Comparison of ENCODE assay signal across 15 cellular contexts in genomic region chr14:95468416-95469133, GRCh38. TPM values are rescaled to one million over a fixed set of nuclear protein-coding genes. Genes with fewer than 3 reads are reported as not detected.
A peak's percentile ranks its signal among the peaks of the same experiment; 100 is the strongest.
DNase-seq lines count a peak whose midpoint lies in the region; ATAC-seq and TF ChIP-seq lines count a peak whose summit lies in the region.
"Had no signal": no experiment of that assay in that cellular context is flagged by ENCODE, and none has a peak within 500 bp of the region (broad histone marks: within the 10 kb centered on the region; RNA-seq: fewer than 3 reads in every experiment).

No MANE protein-coding gene starts in this region.

- CTCF ChIA-PET in CD8-positive, alpha-beta memory T cell (lab: Charles Lee), result interaction anchor here (0.9 to 1.5 kb wide), 3 partner anchors 47 to 58 kb away, joined by 3 read pairs; no protein-coding TSS in a partner anchor

- H3K4me1 ChIP-seq in CD8-positive, alpha-beta memory T cell (ENCODE audit: insufficient read depth, low read length), result peaks cover 28% of the 10 kb centered on the region

- DNase-seq in CD8-positive, alpha-beta memory T cell, result no peak
- DNase-seq in LoVo (ENCODE audit: low spot score) (peak; percentile 81), glutamatergic neuron (no peak), posterior vena cava (ENCODE audit: low spot score) (peak; percentile 15), UCSD-AML1 (lab: John Stamatoyannopoulos, UW; ENCODE audit: unreplicated experiment) (no peak), NCI-H128 (lab: John Stamatoyannopoulos, UW; ENCODE audit: unreplicated experiment) (no peak), GM13976 (ENCODE audit: low spot score) (no peak)
- DNase-seq: activated naive CD4-positive, alpha-beta T cell treated with anti-CD3 and anti-CD28 coated beads for 36 hours; foreskin fibroblast; HCEC 1CT; mammary epithelial cell; NCI-H1436; stimulated activated naive CD4-positive, alpha-beta T cell treated with Interleukin-2 at 50 U/mL for 16 hours had no signal

- ATAC-seq in GM19395 (IDR thresholded peaks at IDR 0.05; ENCODE audit: unreplicated experiment), result no peak

- intact Hi-C loops in posterior vena cava (cut with DNase I), result no loop called here

- peaks cover 4 to 87% (median 26%) of the 10 kb centered on the region in 3 donors for H3K36me3 Mint-ChIP-seq in CD8-positive, alpha-beta memory T cell
- H3K36me3 Mint-ChIP-seq in glutamatergic neuron (ENCODE audit: unreplicated experiment), result no peaks in the 10 kb centered on the region

- in situ Hi-C loops in GM13976 (cut with MboI; ENCODE audit: low sequenced_read_pairs, unreplicated experiment), result no loop called here

- no peak overlapping the region for H3K27ac ChIP-seq in CD8-positive, alpha-beta memory T cell (ENCODE audit: low read depth, low read length)

- peak overlapping the region; percentile 25 to 79 (median 54) for H3K27ac Mint-ChIP-seq in CD8-positive, alpha-beta memory T cell
- H3K27ac Mint-ChIP-seq in glutamatergic neuron (ENCODE audit: unreplicated experiment), result peak overlapping the region; percentile 2
- H3K27ac Mint-ChIP-seq: activated naive CD4-positive, alpha-beta T cell treated with anti-CD3 and anti-CD28 coated beads for 36 hours had no signal

- peaks cover 24 to 31% (median 31%) of the 10 kb centered on the region in 3 donors for H3K4me1 Mint-ChIP-seq in CD8-positive, alpha-beta memory T cell
- H3K4me1 Mint-ChIP-seq in glutamatergic neuron (ENCODE audit: low read depth, unreplicated experiment), result peaks cover 7% of the 10 kb centered on the region

- H3K4me3 Mint-ChIP-seq in CD8-positive, alpha-beta memory T cell, result no peak overlapping the region
- H3K4me3 Mint-ChIP-seq in glutamatergic neuron (ENCODE audit: unreplicated experiment), result no peak overlapping the region
- H3K4me3 Mint-ChIP-seq: activated naive CD4-positive, alpha-beta T cell treated with anti-CD3 and anti-CD28 coated beads for 36 hours had no signal

- H3K36me3 ChIP-seq in CD8-positive, alpha-beta memory T cell (ENCODE audit: insufficient read depth, low read length), result peaks cover 36% of the 10 kb centered on the region

- no peaks in the 10 kb centered on the region for H3K27me3 ChIP-seq in CD8-positive, alpha-beta memory T cell (ENCODE audit: insufficient read depth, low read length, poor library complexity, severe bottlenecking)

- H3K4me3 ChIP-seq in CD8-positive, alpha-beta memory T cell (ENCODE audit: low read length), result no peak overlapping the region
- H3K4me3 ChIP-seq: smooth muscle cell had no signal

- H3K9me3 ChIP-seq in CD8-positive, alpha-beta memory T cell (ENCODE audit: low read length), result no peaks in the 10 kb centered on the region

- no peak for TF ChIP-seq CTCF in glutamatergic neuron (IDR thresholded peaks at IDR 0.05; ENCODE audit: partially characterized antibody, unreplicated experiment)
- no peak for TF ChIP-seq CTCF in GM13976 (IDR thresholded peaks at IDR 0.05; ENCODE audit: borderline replicate concordance, control extremely low read depth, extremely low read depth, insufficient read depth, missing control alignments)

- H3K9me3 Mint-ChIP-seq in CD8-positive, alpha-beta memory T cell, result no peaks in the 10 kb centered on the region
- H3K9me3 Mint-ChIP-seq in glutamatergic neuron (ENCODE audit: unreplicated experiment), result peaks cover 2% of the 10 kb centered on the region
- H3K9me3 Mint-ChIP-seq: activated naive CD4-positive, alpha-beta T cell treated with anti-CD3 and anti-CD28 coated beads for 36 hours had no signal

- peaks cover 0 to 3% of the 10 kb centered on the region in 2 donors for H3K27me3 Mint-ChIP-seq in CD8-positive, alpha-beta memory T cell
- peaks cover 5% of the 10 kb centered on the region for H3K27me3 Mint-ChIP-seq in glutamatergic neuron (ENCODE audit: unreplicated experiment)

- POLR2A ChIA-PET in CD8-positive, alpha-beta memory T cell (lab: Charles Lee), result no interaction called here

RNA-seq across cellular contexts. Expression of gene SYNE3, which starts 47.9 kb away (rescaled TPM):
- total RNA-seq in CD8-positive, alpha-beta memory T cell, result 10 to 100 TPM; 37.6 to 39.7 TPM
- 4.3 TPM for polyA plus RNA-seq in CD8-positive, alpha-beta memory T cell
- 7.1 TPM for total RNA-seq in glutamatergic neuron (ENCODE audit: unreplicated experiment)
- total RNA-seq in posterior vena cava, result 10 to 100 TPM; 35.7 to 40.0 TPM

Comparison
In these comparisons a context has a peak if more than half of its experiments do, and no peak if none do; other contexts are left out.
1. DNase-seq: peak in LoVo (single experiment) and posterior vena cava (single experiment); none in CD8-positive, alpha-beta memory T cell (0 of 5), glutamatergic neuron (single experiment), UCSD-AML1 (single experiment), NCI-H128 (single experiment) and GM13976 (single experiment).